Comparison of ENCODE assay signal across 24 cellular contexts in genomic region chr14:42673963-42674362, GRCh38.
"Had no signal": no experiment of that assay in that cellular context is flagged by ENCODE, and none has a peak within 500 bp of the region (broad histone marks: within the 10 kb centered on the region; RNA-seq: fewer than 3 reads in every experiment).

No MANE protein-coding gene starts in this region.

- H3K36me3 ChIP-seq: colonic mucosa, esophagus muscularis mucosa, esophagus squamous epithelium, gastrocnemius medialis, gastroesophageal sphincter, heart left ventricle, heart right ventricle had no signal

- H3K27ac ChIP-seq: colonic mucosa, coronary artery, dorsolateral prefrontal cortex, epithelial cell of prostate, esophagus muscularis mucosa, esophagus squamous epithelium, foreskin keratinocyte, gastrocnemius medialis, gastroesophageal sphincter, heart left ventricle, heart right ventricle had no signal

- H3K4me3 ChIP-seq: colonic mucosa, coronary artery, dorsolateral prefrontal cortex, esophagus muscularis mucosa, esophagus squamous epithelium, gastrocnemius medialis, gastroesophageal sphincter, heart left ventricle, heart right ventricle had no signal

- ATAC-seq: effector memory CD8-positive, alpha-beta T cell; esophagus mucosa; foreskin keratinocyte; gastrocnemius medialis; gastroesophageal sphincter; heart left ventricle; heart right ventricle had no signal

- H3K27me3 ChIP-seq: colonic mucosa, dorsolateral prefrontal cortex, esophagus muscularis mucosa, esophagus squamous epithelium, foreskin keratinocyte, gastrocnemius medialis, gastroesophageal sphincter, heart left ventricle, heart right ventricle had no signal

- DNase-seq: colonic mucosa; cortex of kidney; dermis blood vessel endothelial cell; dorsolateral prefrontal cortex; effector CD4-positive, alpha-beta T cell; effector CD8-positive, alpha-beta T cell; effector memory CD4-positive, alpha-beta T cell; effector memory CD8-positive, alpha-beta T cell; endodermal cell; erythroblast; esophagus squamous epithelium; foreskin keratinocyte; foreskin melanocyte; gastrocnemius medialis; glutamatergic neuron; head of caudate nucleus; heart left ventricle; heart right ventricle had no signal

- H3K27ac Mint-ChIP-seq: dendritic cell treated with granulocyte-macrophage colony-stimulating factor and Interleukin-4, amounts not matched to agents 40 ng/mL and 50 ng/mL, for 4 days; effector memory CD8-positive, alpha-beta T cell; endodermal cell had no signal

- H3K27me3 Mint-ChIP-seq: dendritic cell treated with granulocyte-macrophage colony-stimulating factor and Interleukin-4, amounts not matched to agents 40 ng/mL and 50 ng/mL, for 4 days; effector memory CD8-positive, alpha-beta T cell had no signal

- H3K4me1 ChIP-seq: colonic mucosa, esophagus muscularis mucosa, esophagus squamous epithelium, foreskin keratinocyte, gastrocnemius medialis, gastroesophageal sphincter, heart left ventricle, heart right ventricle had no signal

- H3K9me3 ChIP-seq: colonic mucosa, esophagus squamous epithelium, gastrocnemius medialis, gastroesophageal sphincter, heart left ventricle had no signal

- H3K4me3 Mint-ChIP-seq: dendritic cell treated with granulocyte-macrophage colony-stimulating factor and Interleukin-4, amounts not matched to agents 40 ng/mL and 50 ng/mL, for 4 days; effector memory CD8-positive, alpha-beta T cell; endodermal cell had no signal
